Comparison of ENCODE assay signal across 20 cellular contexts in genomic region chr11:34964610-34965331, GRCh38. TPM values are rescaled to one million over a fixed set of nuclear protein-coding genes. Genes with fewer than 3 reads are reported as not detected.
DNase-seq lines count a peak whose midpoint lies in the region; ATAC-seq, FAIRE-seq and TF ChIP-seq lines count a peak whose summit lies in the region.
"Had no signal": no experiment of that assay in that cellular context is flagged by ENCODE, and none has a peak within 500 bp of the region (broad histone marks: within the 10 kb centered on the region; RNA-seq: fewer than 3 reads in every experiment).

No MANE protein-coding gene starts in this region.

- no peak for TF ChIP-seq CTCF in K562 (IDR thresholded peaks at IDR 0.05 in 2 of 3, conservative IDR thresholded peaks at IDR 0.05 in 1 of 3; ENCODE audit: insufficient read depth in 2 of 3, low read depth in 1 of 3, low read length in 3 of 3)
- no peak for TF ChIP-seq CTCF in kidney (IDR thresholded peaks at IDR 0.05; ENCODE audit: borderline replicate concordance, extremely low read depth, insufficient read depth)
- TF ChIP-seq CTCF in right lobe of liver (IDR thresholded peaks at IDR 0.05) = no peak
- TF ChIP-seq CTCF in natural killer cell (IDR thresholded peaks at IDR 0.05) = no peak

- CTCF ChIA-PET in K562 (lab: Yijun Ruan, JAX; ENCODE audit: low intra/inter-chr PET ratio) = no interaction called here

- in situ Hi-C loops in K562 (cut with MboI) = no loop called here

- no peak for TF ChIP-seq EP300 in K562 (IDR thresholded peaks at IDR 0.05; ENCODE audit: low read length)

- no peaks in the 10 kb centered on the region for H3K4me1 Mint-ChIP-seq in natural killer cell
- H3K4me1 Mint-ChIP-seq: CD8-positive, alpha-beta memory T cell; H9 had no signal

- peak; percentile 73 for FAIRE-seq in GM12892 (lab: Jason Lieb, UNC)
- peak; percentile 6 for FAIRE-seq in K562 (lab: Jason Lieb, UNC)
- FAIRE-seq in kidney (lab: Jason Lieb, UNC) = peak; percentile 27
- FAIRE-seq: A204.1, GM19239, H1 had no signal

- no peaks in the 10 kb centered on the region for H4K20me1 ChIP-seq in K562 (replicated peaks; ENCODE audit: control insufficient read depth, insufficient read depth, low read length)

- H2AFZ ChIP-seq in K562 (ENCODE audit: low read depth, low read length) = no peak overlapping the region

- no peak overlapping the region for H3K27ac Mint-ChIP-seq in natural killer cell
- H3K27ac Mint-ChIP-seq: CD4-positive, CD25-positive, alpha-beta regulatory T cell; H9 had no signal

- TF ChIP-seq POLR2A in GM12892 (IDR thresholded peaks at IDR 0.05; ENCODE audit: low read depth, low read length) (no peak), K562 (conservative IDR thresholded peaks at IDR 0.05) (no peak), right lobe of liver (IDR thresholded peaks at IDR 0.05) (no peak)

- no peaks in the 10 kb centered on the region for H3K79me2 ChIP-seq in K562 (ENCODE audit: control insufficient read depth, insufficient read depth, low read length)

- BruUV-seq in K562 (replicated peaks; lab: Mats Ljungman, UMichigan) = no TSS peak

- no peak overlapping the region for H3K4me2 ChIP-seq in K562 (ENCODE audit: insufficient read depth, low read length)

- H3K9me3 ChIP-seq in K562 (replicated peaks; ENCODE audit: control insufficient read depth, insufficient read depth, low read depth, low read length) (no peaks in the 10 kb centered on the region), kidney (ENCODE audit: control insufficient read depth in 1 of 2, low read length in 2 of 2) (no peaks in the 10 kb centered on the region), right lobe of liver (no peaks in the 10 kb centered on the region)
- H3K9me3 ChIP-seq: BE2C had no signal

- H3K9ac ChIP-seq in K562 (ENCODE audit: insufficient read depth in 1 of 2, low read depth in 2 of 2, low read length in 2 of 2) (no peak overlapping the region), kidney (ENCODE audit: low read length in 2 of 2) (no peak overlapping the region)

- no peaks in the 10 kb centered on the region for H3K27me3 Mint-ChIP-seq in natural killer cell (ENCODE audit: low read depth in 2 of 2)
- H3K27me3 Mint-ChIP-seq: CD4-positive, CD25-positive, alpha-beta regulatory T cell; CD8-positive, alpha-beta memory T cell had no signal

- peak; percentile 47; the same call in 2 of the 3 replicates for ATAC-seq in K562
- peak; percentile 58 to 87 (median 78) for ATAC-seq in right lobe of liver
- ATAC-seq in natural killer cell = no peak

- H3K4me3 ChIP-seq in K562 = no peak overlapping the region
- no peak overlapping the region for H3K4me3 ChIP-seq in kidney (ENCODE audit: low read length in 2 of 2)
- no peak overlapping the region for H3K4me3 ChIP-seq in right lobe of liver

- H3K9me3 Mint-ChIP-seq in natural killer cell = no peaks in the 10 kb centered on the region
- H3K9me3 Mint-ChIP-seq: CD4-positive, CD25-positive, alpha-beta regulatory T cell; CD8-positive, alpha-beta memory T cell; H9 had no signal

- H3K27ac ChIP-seq in K562 (ENCODE audit: extremely low read depth, low read depth, low read length) = no peak overlapping the region
- no peak overlapping the region for H3K27ac ChIP-seq in kidney (ENCODE audit: low read depth in 2 of 2, low read length in 2 of 2)
- peak overlapping the region in 1 of 3 donors; percentile 55 for H3K27ac ChIP-seq in right lobe of liver

- WGBS in K562 (ENCODE audit: insufficient coverage, low coverage, missing lambda C conversion rate) = 78% methylated on average over 3 of the region's 3 CpGs
- WGBS in right lobe of liver (ENCODE audit: insufficient coverage, low coverage, low lambda C conversion rate, missing lambda C conversion rate) = 34% methylated on average over 3 of the region's 3 CpGs

- DNase-seq in GM12892 (ENCODE audit: insufficient read length) (no peak), K562 (ENCODE audit: extremely low read depth in 1 of 4, low spot score in 3 of 4) (no peak), kidney (no peak), right lobe of liver (no peak), DMS53 treated with DMSO at 0.1 percent for 48 hours (lab: John Stamatoyannopoulos, UW; ENCODE audit: unreplicated experiment) (no peak), natural killer cell (no peak), NCI-H2227 treated with DMSO at 0.1 percent for 48 hours (lab: John Stamatoyannopoulos, UW) (no peak)
- DNase-seq: ACHN; BE2C; C1 segment of cervical spinal cord; CD4-positive, CD25-positive, alpha-beta regulatory T cell; CD8-positive, alpha-beta memory T cell; COR-L47; DMS 273 treated with DMSO at 0.1 percent for 48 hours; DMS53; GDM1; H9 had no signal

- H3K4me1 ChIP-seq in K562 (replicated peaks in 1 of 2; ENCODE audit: control insufficient read depth in 2 of 2, insufficient read depth in 2 of 2, low read length in 2 of 2) (no peaks in the 10 kb centered on the region), kidney (ENCODE audit: control insufficient read depth in 1 of 2, insufficient read depth in 1 of 2, low read depth in 1 of 2, low read length in 2 of 2) (no peaks in the 10 kb centered on the region), right lobe of liver (peaks cover 0 to 22% (median 0%) of the 10 kb centered on the region in 4 donors)

- no peak for TF ChIP-seq RAD21 in K562 (CRISPR knock-in tag; conservative IDR thresholded peaks at IDR 0.05 in 1 of 2, IDR thresholded peaks at IDR 0.05 in 1 of 2)

- no peak overlapping the region for H3K4me3 Mint-ChIP-seq in natural killer cell
- H3K4me3 Mint-ChIP-seq: CD4-positive, CD25-positive, alpha-beta regulatory T cell; CD8-positive, alpha-beta memory T cell; H9 had no signal

- H3K27me3 ChIP-seq in K562 (ENCODE audit: control insufficient read depth in 2 of 2, insufficient read depth in 2 of 2, low read length in 2 of 2) = no peaks in the 10 kb centered on the region
- H3K27me3 ChIP-seq in right lobe of liver = no peaks in the 10 kb centered on the region
- H3K27me3 ChIP-seq: BE2C had no signal

- H3K36me3 ChIP-seq in K562 (ENCODE audit: control insufficient read depth, insufficient read depth, low read length) (peaks cover 39% of the 10 kb centered on the region; the same call in 1 of the 3 replicates), kidney (ENCODE audit: control insufficient read depth in 1 of 2, insufficient read depth in 2 of 2, low read length in 2 of 2) (peaks cover 0 to 9% of the 10 kb centered on the region in 2 donors), right lobe of liver (no peaks in the 10 kb centered on the region)
- H3K36me3 ChIP-seq: BE2C had no signal

- POLR2A ChIA-PET in K562 (lab: Yijun Ruan, JAX) = interaction anchor here (0.7 to 1.2 kb wide), 3 partner anchors 10 to 19 kb away, joined by 3 to 4 read pairs (median 3); no protein-coding TSS in a partner anchor

- H3K36me3 Mint-ChIP-seq in natural killer cell = no peaks in the 10 kb centered on the region

- H3K9me1 ChIP-seq in K562 (ENCODE audit: control insufficient read depth, insufficient read depth, low read length) = no peaks in the 10 kb centered on the region

- intact Hi-C loops in K562 (cut with micrococcal nuclease) = no loop called here
- intact Hi-C loops in kidney (cut with DNase I) = no loop called here
- intact Hi-C loops in right lobe of liver (cut with DNase I) = no loop called here
- intact Hi-C loops in natural killer cell (cut with micrococcal nuclease) = no loop called here

RNA-seq across cellular contexts. Expression of gene PDHX, which starts 48.4 kb away (rescaled TPM):
- polyA plus RNA-seq in GM12892 (2012; ENCODE audit: missing spikeins) = 22.0 TPM
- total RNA-seq in K562 (2011; cell fraction: chromatin; rRNA removed; ENCODE audit: low replicate concordance) = 20.9 and 58.2 TPM in 2 replicates
- 10.5 and 13.6 TPM in 2 replicates for total RNA-seq in K562 (2011; cell fraction: nucleolus; rRNA removed)
- 13.7 and 14.1 TPM in 2 replicates for total RNA-seq in K562 (2011; cell fraction: nucleoplasm; rRNA removed)
- total RNA-seq in K562 (2014; rRNA removed) = 23.7 and 28.4 TPM in 2 replicates
- total RNA-seq in K562 (2014; rRNA removed; fragmentation: Illumina TruSeq; extraction: Trizol) = 41.3 and 47.6 TPM in 2 replicates
- 38.5 and 38.9 TPM in 2 replicates for total RNA-seq in K562 (2015; rRNA removed; fragmentation: Illumina TruSeq; extraction: Trizol)
- 35.0 and 41.3 TPM in 2 replicates for total RNA-seq in K562 (2021)
- 27.5 and 32.9 TPM in 2 replicates for polyA plus RNA-seq in K562 (2011; rRNA removed)
- polyA plus RNA-seq in K562 (2011; cell fraction: cytosol; rRNA removed) = 14.9 and 23.2 TPM in 2 replicates
- polyA plus RNA-seq in K562 (2011; cell fraction: nucleus; rRNA removed) = 16.6 and 20.2 TPM in 2 replicates
- polyA plus RNA-seq in K562 (2012) = 25.6 and 31.6 TPM in 2 replicates
- polyA plus RNA-seq in K562 (2014; fragmentation: Illumina TruSeq; extraction: Trizol) = 37.9 and 43.5 TPM in 2 replicates
- polyA plus RNA-seq in K562 (2014; fragmentation: Nextera tagmentation; extraction: Ambion mirVana) = 10 to 100 TPM; 20.8 to 31.2 TPM
- polyA plus RNA-seq in K562 (2014; rRNA removed) = 21.6 and 24.0 TPM in 2 replicates
- polyA minus RNA-seq in K562 (2011; rRNA and poly(A)+ RNA removed) = 54.1 and 64.9 TPM in 2 replicates
- polyA minus RNA-seq in K562 (2011; cell fraction: cytosol; rRNA and poly(A)+ RNA removed) = 20.7 and 24.3 TPM in 2 replicates
- 20.5 and 32.1 TPM in 2 replicates for polyA minus RNA-seq in K562 (2011; cell fraction: nucleus; rRNA and poly(A)+ RNA removed)
- total RNA-seq in kidney = 32.6 TPM
- 29.6 TPM for polyA plus RNA-seq in kidney (ENCODE audit: insufficient read depth, low read depth, low replicate concordance)
- 10 to 100 TPM; 21.3 to 31.3 (median 28.8) TPM for total RNA-seq in right lobe of liver
- 10 to 100 TPM; 18.3 to 27.1 (median 20.9) TPM for total RNA-seq in natural killer cell

RNA-seq across cellular contexts. Expression of gene APIP, which starts 48.6 kb away (rescaled TPM):
- polyA plus RNA-seq in GM12892 (2012; ENCODE audit: missing spikeins) = 45.3 TPM
- total RNA-seq in K562 (2011; cell fraction: chromatin; rRNA removed; ENCODE audit: low replicate concordance) = 4.8 and 13.9 TPM in 2 replicates
- total RNA-seq in K562 (2011; cell fraction: nucleolus; rRNA removed) = 3.8 and 5.9 TPM in 2 replicates
- 8.6 and 9.2 TPM in 2 replicates for total RNA-seq in K562 (2011; cell fraction: nucleoplasm; rRNA removed)
- total RNA-seq in K562 (2014; rRNA removed) (49.8 and 63.7 TPM in 2 replicates), K562 (2014; rRNA removed; fragmentation: Illumina TruSeq; extraction: Trizol) (91.4 and 96.8 TPM in 2 replicates), K562 (2015; rRNA removed; fragmentation: Illumina TruSeq; extraction: Trizol) (79.7 and 92.2 TPM in 2 replicates), K562 (2021) (63.8 and 67.4 TPM in 2 replicates), kidney (26.5 TPM), right lobe of liver (10 to 100 TPM in 5 of 6 experiments, 1 to 10 TPM in 1; 9.4 to 19.7 (median 14.5) TPM), natural killer cell (1 to 10 TPM; 6.6 to 9.4 (median 8.1) TPM)
- polyA plus RNA-seq in K562 (2011; rRNA removed) (49.5 and 65.7 TPM in 2 replicates), K562 (2014; fragmentation: Illumina TruSeq; extraction: Trizol) (66.0 and 76.7 TPM in 2 replicates), K562 (2014; fragmentation: Nextera tagmentation; extraction: Ambion mirVana) (100 to 1,000 TPM; 100 to 110 TPM), K562 (2014; rRNA removed) (80.3 and 82.8 TPM in 2 replicates), kidney (ENCODE audit: insufficient read depth, low read depth, low replicate concordance) (53.6 TPM)
- 15.0 and 31.1 TPM in 2 replicates for polyA plus RNA-seq in K562 (2011; cell fraction: cytosol; rRNA removed)
- polyA plus RNA-seq in K562 (2011; cell fraction: nucleus; rRNA removed) = 15.0 and 26.2 TPM in 2 replicates
- polyA plus RNA-seq in K562 (2012) = 53.1 and 71.4 TPM in 2 replicates
- 32.2 and 38.1 TPM in 2 replicates for polyA minus RNA-seq in K562 (2011; rRNA and poly(A)+ RNA removed)
- 21.0 and 22.5 TPM in 2 replicates for polyA minus RNA-seq in K562 (2011; cell fraction: cytosol; rRNA and poly(A)+ RNA removed)
- 4.8 and 8.4 TPM in 2 replicates for polyA minus RNA-seq in K562 (2011; cell fraction: nucleus; rRNA and poly(A)+ RNA removed)

Comparison
In these comparisons a context has a peak if more than half of its experiments do, and no peak if none do; other contexts are left out.
1. ATAC-seq: peak in K562 (single experiment) and right lobe of liver (4 of 4); none in natural killer cell (0 of 3).